9 cellular contexts compared by ENCODE assay signal in genomic region chr10:81386817-81387216, GRCh38.
"Had no signal": no experiment of that assay in that cellular context is flagged by ENCODE, and none has a peak within 500 bp of the region (broad histone marks: within the 10 kb centered on the region; RNA-seq: fewer than 3 reads in every experiment).

No MANE protein-coding gene starts in this region.

- H3K36me3 ChIP-seq: HAP-1 had no signal

- DNase-seq: GM23248, GOT3, H7, H9, HCEC 1CT, HFFc6 had no signal

- H3K9me3 ChIP-seq: HAP-1 had no signal

- ATAC-seq: GM23338, HCT116 had no signal

- H3K4me1 ChIP-seq: HAP-1 had no signal

- H3K4me3 ChIP-seq: GM23248, GM23338, HAP-1 had no signal

- H3K27ac ChIP-seq: GM23248 had no signal
